ENCODE assay signal across 9 cellular contexts in the genomic region with DNA sequence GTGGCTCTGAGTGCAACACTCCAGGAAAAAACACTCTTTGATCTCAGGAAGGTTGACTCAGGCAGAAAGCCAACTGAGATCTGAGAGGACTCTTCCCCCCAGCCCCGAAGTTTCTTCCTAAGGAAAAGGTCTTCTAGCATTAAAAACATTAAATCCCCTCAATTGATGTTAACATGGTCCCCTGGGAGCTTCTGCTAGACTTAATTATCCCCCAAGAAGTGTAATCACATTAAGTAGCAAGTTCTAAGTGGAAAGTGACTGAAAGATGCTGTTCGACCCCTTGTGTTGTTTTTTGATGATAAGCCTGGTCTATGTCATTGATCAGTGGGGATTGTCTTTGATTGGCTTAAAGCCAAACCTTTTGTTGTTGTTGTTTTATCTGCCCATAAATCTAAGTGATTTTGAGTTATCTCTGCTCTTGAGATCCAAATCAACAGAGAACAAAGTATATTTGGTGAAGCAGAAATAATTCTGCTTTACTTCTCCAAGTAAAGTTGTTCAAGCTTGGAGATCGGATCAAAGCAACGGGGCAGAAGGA. TPM values are rescaled to one million over a fixed set of nuclear protein-coding genes. Genes with fewer than 3 reads are reported as not detected.
DNase-seq lines count a peak whose midpoint lies in the region; ATAC-seq and TF ChIP-seq lines count a peak whose summit lies in the region.
"Had no signal": no experiment of that assay in that cellular context is flagged by ENCODE, and none has a peak within 500 bp of the region (broad histone marks: within the 10 kb centered on the region; RNA-seq: fewer than 3 reads in every experiment).

No MANE protein-coding gene starts in this region.

- ATAC-seq in HG03280 (IDR thresholded peaks at IDR 0.05; ENCODE audit: unreplicated experiment) = no peak
- no peak for ATAC-seq in activated naive CD4-positive, alpha-beta T cell treated with anti-CD3 and anti-CD28 coated beads, Interleukin-2, amount 50 U/mL, for 72 hours

- no peak overlapping the region for H3K18ac ChIP-seq in trophoblast cell (ENCODE audit: low read length)

- no peaks in the 10 kb centered on the region for H3K9me3 Mint-ChIP-seq in activated naive CD4-positive, alpha-beta T cell treated with anti-CD3 and anti-CD28 coated beads, Interleukin-2, amount 50 U/mL, for 72 hours
- H3K9me3 Mint-ChIP-seq: activated T-cell treated with anti-CD3 and anti-CD28 coated beads, Interleukin-2, amount 50 U/mL, for 72 hours had no signal

- POLR2A ChIA-PET in BJ (lab: Charles Lee) = interaction anchor here (0.7 to 1.5 kb wide), 2 partner anchors 138 to 409 kb away, joined by 3 read pairs; no protein-coding TSS in a partner anchor
- POLR2A ChIA-PET in PC-9 (lab: Charles Lee; ENCODE audit: unreplicated experiment) = no interaction called here

- peaks cover 82% of the 10 kb centered on the region for H3K79me2 ChIP-seq in PC-9 (ENCODE audit: low read depth)
- H3K79me2 ChIP-seq in trophoblast cell (ENCODE audit: control insufficient read depth, insufficient read depth, low read length, poor library complexity) = peaks cover 19% of the 10 kb centered on the region

- H3K36me3 ChIP-seq in BJ (ENCODE audit: control insufficient read depth, insufficient read depth, low read length) = no peaks in the 10 kb centered on the region
- H3K36me3 ChIP-seq in PC-9 (ENCODE audit: low read depth) = peaks cover 51% of the 10 kb centered on the region
- peaks cover 0 to 14% (median 0%) of the 10 kb centered on the region in 3 donors for H3K36me3 ChIP-seq in esophagus squamous epithelium
- peaks cover 0 to 4% of the 10 kb centered on the region in 2 experiments for H3K36me3 ChIP-seq in trophoblast cell (ENCODE audit: control insufficient read depth in 1 of 2, insufficient read depth in 2 of 2, low read length in 2 of 2)

- H3K36me3 Mint-ChIP-seq in activated naive CD4-positive, alpha-beta T cell treated with anti-CD3 and anti-CD28 coated beads, Interleukin-2, amount 50 U/mL, for 72 hours = no peaks in the 10 kb centered on the region

- H3K23ac ChIP-seq in trophoblast cell (ENCODE audit: low read length) = no peak overlapping the region

- no peaks in the 10 kb centered on the region for H3F3A ChIP-seq in PC-9 (ENCODE audit: insufficient read depth, low read depth)

- no peak overlapping the region for H3K9ac ChIP-seq in trophoblast cell (ENCODE audit: low read length)

- H3K27me3 ChIP-seq in BJ (ENCODE audit: control insufficient read depth, insufficient read depth, low read length) (no peaks in the 10 kb centered on the region), PC-9 (ENCODE audit: insufficient read depth, low read depth) (no peaks in the 10 kb centered on the region), esophagus squamous epithelium (peaks cover 0 to 13% (median 0%) of the 10 kb centered on the region in 4 donors), trophoblast cell (ENCODE audit: insufficient read depth, low read length) (no peaks in the 10 kb centered on the region)

- no peak overlapping the region for H2BK120ac ChIP-seq in trophoblast cell (ENCODE audit: insufficient read depth, low read length, poor library complexity)

- H2BK12ac ChIP-seq in trophoblast cell (ENCODE audit: low read length) = no peak overlapping the region

- H3K14ac ChIP-seq in trophoblast cell (ENCODE audit: low read length) = no peak overlapping the region

- H3K79me1 ChIP-seq in trophoblast cell (ENCODE audit: low read length) = peaks cover 21% of the 10 kb centered on the region

- H4K91ac ChIP-seq in trophoblast cell (ENCODE audit: low read depth, low read length) = no peak overlapping the region

- CTCF ChIA-PET in BJ (lab: Yijun Ruan, JAX) = interaction anchor here (0.7 to 2.8 kb wide), 7 partner anchors 9 to 1312 kb away, joined by 3 to 18 read pairs (median 3); no protein-coding TSS in a partner anchor
- CTCF ChIA-PET in PC-9 (lab: Charles Lee) = interaction anchor here (2.9 kb wide), 1 partner anchor 138 kb away, joined by 16 read pairs; no protein-coding TSS in a partner anchor

- H3K4me1 ChIP-seq in PC-9 (replicated peaks; ENCODE audit: insufficient read depth) (peaks cover 52% of the 10 kb centered on the region), esophagus squamous epithelium (peaks cover 0 to 78% (median 13%) of the 10 kb centered on the region in 3 donors), trophoblast cell (ENCODE audit: control insufficient read depth in 1 of 2, insufficient read depth in 2 of 2, low read length in 2 of 2) (peaks cover 4 to 9% of the 10 kb centered on the region in 2 experiments)

- H2AFZ ChIP-seq in PC-9 (peak overlapping the region; percentile 43; the same call in 1 of the 2 replicates), trophoblast cell (ENCODE audit: insufficient read depth, low read length, poor library complexity) (no peak overlapping the region)

- peak overlapping the region; percentile 91 for H3K4me2 ChIP-seq in PC-9
- H3K4me2 ChIP-seq in trophoblast cell (ENCODE audit: low read length) = peak overlapping the region; percentile 48

- no peaks in the 10 kb centered on the region; the same call in 1 of the 2 replicates for H4K20me1 ChIP-seq in PC-9 (ENCODE audit: insufficient read depth)

- H3K9me2 ChIP-seq in PC-9 (ENCODE audit: insufficient read depth) = no peaks in the 10 kb centered on the region

- intact Hi-C loops in PC-9 (cut with micrococcal nuclease; ENCODE audit: unreplicated experiment) = loop anchor here (2.0 to 10.0 kb wide), 7 partner anchors 59 to 1661 kb away; no protein-coding TSS in a partner anchor
- intact Hi-C loops in esophagus squamous epithelium (cut with DNase I) = loop anchor here (10.0 kb wide), 1 partner anchor 1304 kb away; no protein-coding TSS in a partner anchor

- TF ChIP-seq CTCF in BJ (IDR thresholded peaks at IDR 0.05; ENCODE audit: insufficient read depth, low read depth, low read length) (no peak), PC-9 (conservative IDR thresholded peaks at IDR 0.05) (no peak), esophagus squamous epithelium (IDR thresholded peaks at IDR 0.05) (no peak)

- no peak overlapping the region for H2AK5ac ChIP-seq in trophoblast cell (ENCODE audit: low read length)

- H3K27ac ChIP-seq in PC-9 = peak overlapping the region; percentile 28; the same call in 1 of the 2 replicates
- peak overlapping the region in 3 of 4 donors; percentile 36 to 92 (median 92) for H3K27ac ChIP-seq in esophagus squamous epithelium
- no peak overlapping the region for H3K27ac ChIP-seq in trophoblast cell (ENCODE audit: low read depth, low read length)

- 23 to 54% methylated on average over 4 of the region's 4 CpGs for WGBS in esophagus squamous epithelium, 2 donors
- no CpG with 5 or more reads among the region's 4 CpGs for WGBS in trophoblast cell (ENCODE audit: extremely low coverage, insufficient coverage, insufficient read length)

- H3K4me3 ChIP-seq in BJ (ENCODE audit: low read depth, low read length) (peak overlapping the region; percentile 95), PC-9 (peak overlapping the region; percentile 92), esophagus squamous epithelium (peak overlapping the region in 3 of 4 donors; percentile 72 to 87 (median 75)), trophoblast cell (ENCODE audit: low read depth, low read length) (no peak overlapping the region)

- no peak overlapping the region for H3K4ac ChIP-seq in trophoblast cell (ENCODE audit: low read depth, low read length)

- DNase-seq in BJ (ENCODE audit: low read depth) (no peak), PC-9 (no peak), esophagus squamous epithelium (lab: John Stamatoyannopoulos, UW) (no peak), trophoblast cell (no peak), NCI-H2029 (lab: John Stamatoyannopoulos, UW) (no peak), activated gamma-delta T cell treated with Interleukin-2 at 50 U/mL for 16 hours (no peak)
- DNase-seq in activated naive CD4-positive, alpha-beta T cell treated with anti-CD3 and anti-CD28 coated beads, Interleukin-2, amount 50 U/mL, for 72 hours (ENCODE audit: low spot score in 2 of 2) = no peak

- H3K27ac Mint-ChIP-seq in activated naive CD4-positive, alpha-beta T cell treated with anti-CD3 and anti-CD28 coated beads, Interleukin-2, amount 50 U/mL, for 72 hours = no peak overlapping the region
- H3K27ac Mint-ChIP-seq: activated T-cell treated with anti-CD3 and anti-CD28 coated beads, Interleukin-2, amount 50 U/mL, for 72 hours had no signal

- H3K9me3 ChIP-seq in PC-9 (ENCODE audit: insufficient read depth, low read depth) (no peaks in the 10 kb centered on the region), esophagus squamous epithelium (no peaks in the 10 kb centered on the region), trophoblast cell (ENCODE audit: insufficient read depth, low read depth, low read length) (no peaks in the 10 kb centered on the region)

- no peak overlapping the region for H2BK5ac ChIP-seq in trophoblast cell (ENCODE audit: low read depth, low read length, poor library complexity)

- TF ChIP-seq POLR2A in esophagus squamous epithelium (IDR thresholded peaks at IDR 0.05) = no peak

- no peak overlapping the region for H4K8ac ChIP-seq in trophoblast cell (ENCODE audit: low read depth, low read length)

- BruUV-seq in PC-9 (replicated peaks; lab: Mats Ljungman, UMichigan) = no TSS peak

- no peak overlapping the region for H4K12ac ChIP-seq in trophoblast cell (ENCODE audit: low read depth, low read length)

RNA-seq across cellular contexts. Expression of gene NRP1, which starts 3.4 kb away (rescaled TPM):
- polyA plus RNA-seq in BJ (2011; rRNA removed) = 141 and 165 TPM in 2 replicates
- 150 and 187 TPM in 2 replicates for polyA minus RNA-seq in BJ (2011; rRNA and poly(A)+ RNA removed)
- total RNA-seq in PC-9 (2021) (21.7 and 30.5 TPM in 2 replicates), esophagus squamous epithelium (10 to 100 TPM in 2 of 4 donors, 1 to 10 TPM in 2; 3.1 to 27.7 (median 12.0) TPM)
- 79.2 and 81.6 TPM in 2 replicates for polyA plus RNA-seq in trophoblast cell (2013)
- under 1 TPM; 0.21 to 0.30 TPM for total RNA-seq in activated naive CD4-positive, alpha-beta T cell treated with anti-CD3 and anti-CD28 coated beads, Interleukin-2, amount 50 U/mL, for 72 hours
